In genomic region chr3:97778152-97778551, GRCh38 we compare ENCODE assay signal across 19 cellular contexts. TPM values are rescaled to one million over a fixed set of nuclear protein-coding genes. Genes with fewer than 3 reads are reported as not detected.
DNase-seq lines count a peak whose midpoint lies in the region; ATAC-seq, FAIRE-seq and TF ChIP-seq lines count a peak whose summit lies in the region.
"Had no signal": no experiment of that assay in that cellular context is flagged by ENCODE, and none has a peak within 500 bp of the region (broad histone marks: within the 10 kb centered on the region; RNA-seq: fewer than 3 reads in every experiment).

No MANE protein-coding gene starts in this region.

- no peak overlapping the region for H2BK15ac ChIP-seq in mesenchymal stem cell (ENCODE audit: low read depth, poor library complexity, severe bottlenecking)

- no peak for ATAC-seq in thoracic aorta (ENCODE audit: insufficient number of reproducible peaks, low FRiP score, low read depth)
- ATAC-seq in GM19467 (IDR thresholded peaks at IDR 0.05; ENCODE audit: unreplicated experiment), result no peak
- ATAC-seq in T-helper 17 cell, result no peak
- ATAC-seq: A549, HCT116 had no signal

- CTCF ChIA-PET in endothelial cell of umbilical vein (lab: Charles Lee), result interaction anchor here (0.7 to 1.8 kb wide), 7 partner anchors 9 to 245 kb away, joined by 3 to 9 read pairs (median 4); partner anchors contain the start of genes ARL6 and CRYBG3

- no peaks in the 10 kb centered on the region for H3K9me1 ChIP-seq in endothelial cell of umbilical vein (replicated peaks; ENCODE audit: control insufficient read depth, extremely low read depth, insufficient read depth, low read length)

- peaks cover 6% of the 10 kb centered on the region for H3K79me1 ChIP-seq in mesenchymal stem cell (replicated peaks; ENCODE audit: low read length, poor library complexity, severe bottlenecking)

- no peak overlapping the region for H2AK5ac ChIP-seq in mesenchymal stem cell (ENCODE audit: low read length, severe bottlenecking)

- H3K27me3 ChIP-seq in endothelial cell of umbilical vein (ENCODE audit: control insufficient read depth in 2 of 2, insufficient read depth in 2 of 2, low read length in 2 of 2) (no peaks in the 10 kb centered on the region), mesenchymal stem cell (ENCODE audit: control insufficient read depth in 1 of 2, insufficient read depth in 1 of 2, low read length in 2 of 2) (no peaks in the 10 kb centered on the region), thoracic aorta (replicated peaks; ENCODE audit: insufficient read depth) (no peaks in the 10 kb centered on the region)
- H3K27me3 ChIP-seq: BE2C had no signal

- H3K14ac ChIP-seq in mesenchymal stem cell (ENCODE audit: low read length in 2 of 2), result no peak overlapping the region

- H3K4ac ChIP-seq in mesenchymal stem cell (ENCODE audit: low read depth in 1 of 2, low read length in 2 of 2), result no peak overlapping the region

- no peak for TF ChIP-seq CTCF in endothelial cell of umbilical vein (IDR thresholded peaks at IDR 0.05; ENCODE audit: extremely low read depth in 1 of 2, insufficient read depth in 1 of 2, low read depth in 1 of 2, low read length in 2 of 2)
- no peak for TF ChIP-seq CTCF in thoracic aorta (IDR thresholded peaks at IDR 0.05)

- H3K23ac ChIP-seq in mesenchymal stem cell (ENCODE audit: low read length in 2 of 2), result no peak overlapping the region

- dilution Hi-C loops in endothelial cell of umbilical vein (cut with MboI; ENCODE audit: extremely low pct_ligation_motif_present, low sequenced_read_pairs), result no loop called here

- no peak overlapping the region for H3K4me3 Mint-ChIP-seq in T-helper 17 cell
- H3K4me3 Mint-ChIP-seq: CD4-positive, alpha-beta memory T cell; IgD-negative memory B cell had no signal

- H2BK5ac ChIP-seq in mesenchymal stem cell (ENCODE audit: low read depth, low read length, poor library complexity, severe bottlenecking), result no peak overlapping the region

- no peak overlapping the region for H3K27ac Mint-ChIP-seq in T-helper 17 cell
- H3K27ac Mint-ChIP-seq: IgD-negative memory B cell had no signal

- peak; percentile 48 for FAIRE-seq in endothelial cell of umbilical vein (lab: Jason Lieb, UNC)
- FAIRE-seq: A549, D721Med, GM12891 had no signal

- peaks cover 19% of the 10 kb centered on the region for H3K4me1 ChIP-seq in endothelial cell of umbilical vein (ENCODE audit: control insufficient read depth, extremely low read depth, insufficient read depth, low read length)
- no peaks in the 10 kb centered on the region for H3K4me1 ChIP-seq in mesenchymal stem cell (ENCODE audit: control insufficient read depth, insufficient read depth, low read depth, low read length)
- H3K4me1 ChIP-seq in thoracic aorta (ENCODE audit: control insufficient read depth in 1 of 2, low read depth in 2 of 2), result peaks cover 8 to 13% of the 10 kb centered on the region in 2 donors
- H3K4me1 ChIP-seq: A549 had no signal

- H3K9ac ChIP-seq in endothelial cell of umbilical vein (replicated peaks; ENCODE audit: extremely low read depth, insufficient read depth, low read length) (no peak overlapping the region), mesenchymal stem cell (ENCODE audit: low read length) (no peak overlapping the region)

- intact Hi-C loops in endothelial cell of umbilical vein (cut with micrococcal nuclease), result loop anchor here (1.0 kb wide), 1 partner anchor 14 kb away; the partner anchor contains the start of gene ARL6

- no peaks in the 10 kb centered on the region for H3K79me2 ChIP-seq in endothelial cell of umbilical vein (ENCODE audit: control insufficient read depth, insufficient read depth, low read length)

- H3K9me3 ChIP-seq in endothelial cell of umbilical vein (replicated peaks; ENCODE audit: control insufficient read depth, insufficient read depth, low read length) (no peaks in the 10 kb centered on the region), mesenchymal stem cell (ENCODE audit: control insufficient read depth, low read length) (no peaks in the 10 kb centered on the region), thoracic aorta (no peaks in the 10 kb centered on the region), T-helper 17 cell (ENCODE audit: control insufficient read depth, low read length, poor library complexity, severe bottlenecking) (no peaks in the 10 kb centered on the region)
- H3K9me3 ChIP-seq: A549, BE2C had no signal

- DNase-seq in M059J (ENCODE audit: low read depth) (peak; percentile 15), endothelial cell of umbilical vein (ENCODE audit: low read depth, low spot score) (peak; percentile 74), mesenchymal stem cell (peak; percentile 18), thoracic aorta (ENCODE audit: low spot score) (no peak), SW480 (ENCODE audit: low spot score) (no peak), T-helper 17 cell (no peak), SIG-M5 treated with dmso at 0.1 percent for 504 hours (lab: John Stamatoyannopoulos, UW; ENCODE audit: unreplicated experiment) (no peak)
- DNase-seq: BE2C; CD4-positive, alpha-beta memory T cell; DMS153; DMS79 treated with DMSO at 0.1 percent for 48 hours; EL had no signal

- H3K18ac ChIP-seq in mesenchymal stem cell (ENCODE audit: low read depth in 1 of 2, low read length in 2 of 2), result no peak overlapping the region

- POLR2A ChIA-PET in endothelial cell of umbilical vein (lab: Charles Lee), result no interaction called here

- H3K27ac ChIP-seq in endothelial cell of umbilical vein (ENCODE audit: insufficient read depth, low read depth, low read length) (peak overlapping the region; percentile 37), mesenchymal stem cell (ENCODE audit: low read length, poor library complexity, severe bottlenecking) (no peak overlapping the region), thoracic aorta (peak overlapping the region; percentile 5 to 38)
- H3K27ac ChIP-seq: A549, C4-2B had no signal

- peaks cover 8% of the 10 kb centered on the region for H3K36me3 Mint-ChIP-seq in T-helper 17 cell (ENCODE audit: low read depth)

- H4K20me1 ChIP-seq in endothelial cell of umbilical vein (replicated peaks; ENCODE audit: control insufficient read depth, extremely low read depth, insufficient read depth, low read length), result no peaks in the 10 kb centered on the region

- H3K4me3 ChIP-seq in endothelial cell of umbilical vein (replicated peaks in 1 of 3; ENCODE audit: insufficient read depth in 1 of 3, low read depth in 1 of 3, low read length in 3 of 3) (no peak overlapping the region), mesenchymal stem cell (ENCODE audit: insufficient read depth in 1 of 2, low read depth in 1 of 2, low read length in 2 of 2) (no peak overlapping the region), thoracic aorta (no peak overlapping the region)
- H3K4me3 ChIP-seq: A549 had no signal

- H3K4me2 ChIP-seq in endothelial cell of umbilical vein (ENCODE audit: insufficient read depth, low read length), result peak overlapping the region; percentile 35
- H3K4me2 ChIP-seq in mesenchymal stem cell (ENCODE audit: low read length, poor library complexity, severe bottlenecking), result no peak overlapping the region
- H3K4me2 ChIP-seq: A549 had no signal

- no peak overlapping the region for H4K8ac ChIP-seq in mesenchymal stem cell (ENCODE audit: low read length)

- TF ChIP-seq POLR2A in endothelial cell of umbilical vein (IDR thresholded peaks at IDR 0.05; ENCODE audit: low read depth, low read length), result no peak

- BruUV-seq in endothelial cell of umbilical vein (replicated peaks; lab: Mats Ljungman, UMichigan), result no TSS peak

- H3K27me3 Mint-ChIP-seq in T-helper 17 cell, result no peaks in the 10 kb centered on the region
- H3K27me3 Mint-ChIP-seq: CD4-positive, alpha-beta memory T cell; IgD-negative memory B cell had no signal

- H2BK120ac ChIP-seq in mesenchymal stem cell (ENCODE audit: low read depth, low read length), result no peak overlapping the region

- no peaks in the 10 kb centered on the region for H3K4me1 Mint-ChIP-seq in T-helper 17 cell
- H3K4me1 Mint-ChIP-seq: CD4-positive, alpha-beta memory T cell; IgD-negative memory B cell had no signal

- no peak overlapping the region for H4K91ac ChIP-seq in mesenchymal stem cell (ENCODE audit: low read length)

- H3K36me3 ChIP-seq in endothelial cell of umbilical vein (ENCODE audit: control insufficient read depth in 2 of 2, extremely low read depth in 1 of 2, insufficient read depth in 2 of 2, low read length in 2 of 2), result no peaks in the 10 kb centered on the region
- peaks cover 0 to 3% of the 10 kb centered on the region in 2 experiments for H3K36me3 ChIP-seq in mesenchymal stem cell (ENCODE audit: control insufficient read depth in 1 of 2, insufficient read depth in 2 of 2, low read depth in 1 of 2, low read length in 2 of 2)
- no peaks in the 10 kb centered on the region for H3K36me3 ChIP-seq in thoracic aorta

- H2BK12ac ChIP-seq in mesenchymal stem cell (ENCODE audit: low read length in 2 of 2), result no peak overlapping the region

- H2AFZ ChIP-seq in endothelial cell of umbilical vein (ENCODE audit: low read depth, low read length) (no peak overlapping the region), mesenchymal stem cell (ENCODE audit: low read depth, low read length) (no peak overlapping the region)

RNA-seq across cellular contexts. Expression of gene ARL6, which starts 13.6 kb away (rescaled TPM):
- total RNA-seq in M059J (2014; rRNA removed; shearing (Covaris generic)), result 17.2 and 24.7 TPM in 2 replicates
- total RNA-seq in endothelial cell of umbilical vein, result 5.8 and 6.1 TPM in 2 replicates
- 2.2 and 3.6 TPM in 2 replicates for polyA plus RNA-seq in endothelial cell of umbilical vein
- 2.3 and 2.7 TPM in 2 replicates for polyA plus RNA-seq in endothelial cell of umbilical vein (2011; cell fraction: cytosol; rRNA removed)
- polyA plus RNA-seq in endothelial cell of umbilical vein (2011; cell fraction: nucleus; rRNA removed), result 3.3 and 5.6 TPM in 2 replicates
- polyA plus RNA-seq in endothelial cell of umbilical vein (2012), result 3.7 and 4.3 TPM in 2 replicates
- polyA minus RNA-seq in endothelial cell of umbilical vein, result 5.6 and 10.6 TPM in 2 replicates
- 5.6 TPM for polyA minus RNA-seq in endothelial cell of umbilical vein (2011; cell fraction: cytosol; rRNA and poly(A)+ RNA removed)
- 7.0 and 13.3 TPM in 2 replicates for polyA minus RNA-seq in endothelial cell of umbilical vein (2011; cell fraction: nucleus; rRNA and poly(A)+ RNA removed)
- polyA plus RNA-seq in mesenchymal stem cell (2013, experiment 1 of 2), result 5.0 TPM
- 5.9 TPM for polyA plus RNA-seq in mesenchymal stem cell (2013, experiment 2 of 2)
- 10 to 100 TPM in 1 of 2 donors, 1 to 10 TPM in 1; 7.7 to 11.9 TPM for total RNA-seq in thoracic aorta
- total RNA-seq in T-helper 17 cell, result 1 to 10 TPM; 2.2 to 3.4 TPM

RNA-seq across cellular contexts. Expression of gene CRYBG3, which starts 43.7 kb away (rescaled TPM):
- total RNA-seq in M059J (2014; rRNA removed; shearing (Covaris generic)), result 9.7 and 16.4 TPM in 2 replicates
- total RNA-seq in endothelial cell of umbilical vein (15.0 and 15.9 TPM in 2 replicates), thoracic aorta (10 to 100 TPM; 13.4 to 29.2 TPM), T-helper 17 cell (1 to 10 TPM; 6.4 to 6.5 TPM)
- 2.4 and 2.8 TPM in 2 replicates for polyA plus RNA-seq in endothelial cell of umbilical vein
- 4.1 and 4.4 TPM in 2 replicates for polyA plus RNA-seq in endothelial cell of umbilical vein (2011; cell fraction: cytosol; rRNA removed)
- 15.9 and 18.4 TPM in 2 replicates for polyA plus RNA-seq in endothelial cell of umbilical vein (2011; cell fraction: nucleus; rRNA removed)
- 5.9 and 8.9 TPM in 2 replicates for polyA plus RNA-seq in endothelial cell of umbilical vein (2012)
- 14.9 and 15.1 TPM in 2 replicates for polyA minus RNA-seq in endothelial cell of umbilical vein
- polyA minus RNA-seq in endothelial cell of umbilical vein (2011; cell fraction: cytosol; rRNA and poly(A)+ RNA removed), result 4.0 TPM
- 17.3 and 23.5 TPM in 2 replicates for polyA minus RNA-seq in endothelial cell of umbilical vein (2011; cell fraction: nucleus; rRNA and poly(A)+ RNA removed)
- polyA plus RNA-seq in mesenchymal stem cell (2013, experiment 1 of 2), result 6.2 TPM
- polyA plus RNA-seq in mesenchymal stem cell (2013, experiment 2 of 2), result 5.8 TPM

Comparison
In these comparisons a context has a peak if more than half of its experiments do, and no peak if none do; other contexts are left out.
1. DNase-seq: peak in M059J (single experiment), endothelial cell of umbilical vein (single experiment) and mesenchymal stem cell (single experiment); none in thoracic aorta (single experiment), SW480 (single experiment), T-helper 17 cell (0 of 3) and SIG-M5 treated with dmso at 0.1 percent for 504 hours (single experiment).